11 cellular contexts compared by ENCODE assay signal in genomic region chr7:2012981-2013380, GRCh38.
DNase-seq lines count a peak whose midpoint lies in the region; ATAC-seq, FAIRE-seq and TF ChIP-seq lines count a peak whose summit lies in the region.
"Had no signal": no experiment of that assay in that cellular context is flagged by ENCODE, and none has a peak within 500 bp of the region (broad histone marks: within the 10 kb centered on the region; RNA-seq: fewer than 3 reads in every experiment).

No MANE protein-coding gene starts in this region.

- ATAC-seq in GM18868 (IDR thresholded peaks at IDR 0.05; ENCODE audit: unreplicated experiment) (no peak), natural killer cell (no peak)

- CTCF ChIA-PET in OCI-LY7 (lab: Charles Lee; ENCODE audit: unreplicated experiment): no interaction called here

- no TSS peak for BruUV-seq in OCI-LY7 (replicated peaks; lab: Mats Ljungman, UMichigan)

- H3K36me3 ChIP-seq in OCI-LY7 (ENCODE audit: insufficient read depth, low read length): no peaks in the 10 kb centered on the region

- H3K27me3 Mint-ChIP-seq in natural killer cell (ENCODE audit: low read depth in 2 of 2): peaks cover 0 to 6% of the 10 kb centered on the region in 2 donors

- H3K9me2 ChIP-seq in OCI-LY7 (ENCODE audit: insufficient read depth, low read length): no peaks in the 10 kb centered on the region

- H4K20me1 ChIP-seq in OCI-LY7 (ENCODE audit: insufficient read depth, low read length): no peaks in the 10 kb centered on the region

- no peaks in the 10 kb centered on the region for H3K9me3 Mint-ChIP-seq in natural killer cell
- H3K9me3 Mint-ChIP-seq: activated T-helper 1 cell treated with anti-CD3 and anti-CD28 coated beads, Interleukin-12 subunit alpha, Interleukin-12 subunit beta, Interleukin-2, Interleukin-4 antibody, amounts not matched to agents 30 ng/mL and 10 ng/mL and 1 ng/mL, durations not matched to agents 14 hours and 24 hours and 36 hours; T-helper 1 cell treated with Interleukin-12 subunit alpha and Interleukin-12 subunit beta and Interleukin-4 antibody, amounts not matched to agents 30 μg/mL and 1 μg/mL, for 36 hours had no signal

- H3K4me3 ChIP-seq in fibroblast of pulmonary artery (replicated peaks; ENCODE audit: low read depth, low read length) (no peak overlapping the region), OCI-LY7 (ENCODE audit: low read depth, low read length, poor library complexity, severe bottlenecking) (no peak overlapping the region)

- TF ChIP-seq CTCF in D721Med (IDR thresholded peaks at IDR 0.05; ENCODE audit: insufficient read depth, missing control alignments) (no peak), fibroblast of pulmonary artery (IDR thresholded peaks at IDR 0.05; ENCODE audit: low read length, missing control alignments) (no peak), natural killer cell (IDR thresholded peaks at IDR 0.05) (no peak), OCI-LY7 (conservative IDR thresholded peaks at IDR 0.05; ENCODE audit: low read length) (no peak)

- H3K4me3 Mint-ChIP-seq in natural killer cell: no peak overlapping the region
- H3K4me3 Mint-ChIP-seq: activated T-helper 1 cell treated with anti-CD3 and anti-CD28 coated beads, Interleukin-12 subunit alpha, Interleukin-12 subunit beta, Interleukin-2, Interleukin-4 antibody, amounts not matched to agents 30 ng/mL and 10 ng/mL and 1 ng/mL, durations not matched to agents 14 hours and 24 hours and 36 hours; T-helper 1 cell treated with Interleukin-12 subunit alpha and Interleukin-12 subunit beta and Interleukin-4 antibody, amounts not matched to agents 30 μg/mL and 1 μg/mL, for 36 hours had no signal

- no peak for FAIRE-seq in D721Med (lab: Jason Lieb, UNC)

- peaks cover 14 to 24% of the 10 kb centered on the region in 2 donors for H3K4me1 Mint-ChIP-seq in natural killer cell

- H3K27ac Mint-ChIP-seq in natural killer cell: no peak overlapping the region
- H3K27ac Mint-ChIP-seq: activated T-helper 1 cell treated with anti-CD3 and anti-CD28 coated beads, Interleukin-12 subunit alpha, Interleukin-12 subunit beta, Interleukin-2, Interleukin-4 antibody, amounts not matched to agents 30 ng/mL and 10 ng/mL and 1 ng/mL, durations not matched to agents 14 hours and 24 hours and 36 hours; T-helper 1 cell treated with Interleukin-12 subunit alpha and Interleukin-12 subunit beta and Interleukin-4 antibody, amounts not matched to agents 30 μg/mL and 1 μg/mL, for 36 hours had no signal

- POLR2A ChIA-PET in OCI-LY7 (lab: Charles Lee): no interaction called here

- intact Hi-C loops in posterior vena cava (cut with DNase I): no loop called here
- intact Hi-C loops in natural killer cell (cut with micrococcal nuclease): no loop called here
- intact Hi-C loops in OCI-LY7 (cut with micrococcal nuclease; ENCODE audit: unreplicated experiment): no loop called here

- no peaks in the 10 kb centered on the region for H3K4me1 ChIP-seq in OCI-LY7 (ENCODE audit: insufficient read depth, low read length, poor library complexity, severe bottlenecking)

- no peak overlapping the region for H3K4me2 ChIP-seq in OCI-LY7 (ENCODE audit: low read length)

- H3K36me3 Mint-ChIP-seq in natural killer cell: no peaks in the 10 kb centered on the region

- H3K79me2 ChIP-seq in OCI-LY7 (ENCODE audit: insufficient read depth, low read depth, low read length): no peaks in the 10 kb centered on the region

- H3K9me3 ChIP-seq in OCI-LY7 (ENCODE audit: low read length): no peaks in the 10 kb centered on the region

- no peak overlapping the region for H3K27ac ChIP-seq in OCI-LY7 (ENCODE audit: low read depth, low read length, poor library complexity, severe bottlenecking)

- DNase-seq in D721Med (ENCODE audit: insufficient read length, low spot score) (peak; percentile 9), NCI-H2107 (lab: John Stamatoyannopoulos, UW) (peak; percentile 49), fibroblast of pulmonary artery (ENCODE audit: low read depth) (peak; percentile 27), posterior vena cava (ENCODE audit: low spot score) (peak; percentile 86), natural killer cell (no peak), OCI-LY7 (ENCODE audit: low spot score) (no peak), SIG-M5 treated with dmso at 0.1 percent for 504 hours (lab: John Stamatoyannopoulos, UW; ENCODE audit: unreplicated experiment) (no peak)
- DNase-seq: mesenchymal stem cell had no signal

- H2AFZ ChIP-seq in OCI-LY7 (ENCODE audit: low read length): no peak overlapping the region

Comparison
In these comparisons a context has a peak if more than half of its experiments do, and no peak if none do; other contexts are left out.
1. DNase-seq: peak in D721Med (single experiment), NCI-H2107 (single experiment), fibroblast of pulmonary artery (single experiment) and posterior vena cava (single experiment); none in natural killer cell (single experiment), OCI-LY7 (single experiment) and SIG-M5 treated with dmso at 0.1 percent for 504 hours (single experiment).